Comparison of ENCODE assay signal across 20 cellular contexts in the genomic region with DNA sequence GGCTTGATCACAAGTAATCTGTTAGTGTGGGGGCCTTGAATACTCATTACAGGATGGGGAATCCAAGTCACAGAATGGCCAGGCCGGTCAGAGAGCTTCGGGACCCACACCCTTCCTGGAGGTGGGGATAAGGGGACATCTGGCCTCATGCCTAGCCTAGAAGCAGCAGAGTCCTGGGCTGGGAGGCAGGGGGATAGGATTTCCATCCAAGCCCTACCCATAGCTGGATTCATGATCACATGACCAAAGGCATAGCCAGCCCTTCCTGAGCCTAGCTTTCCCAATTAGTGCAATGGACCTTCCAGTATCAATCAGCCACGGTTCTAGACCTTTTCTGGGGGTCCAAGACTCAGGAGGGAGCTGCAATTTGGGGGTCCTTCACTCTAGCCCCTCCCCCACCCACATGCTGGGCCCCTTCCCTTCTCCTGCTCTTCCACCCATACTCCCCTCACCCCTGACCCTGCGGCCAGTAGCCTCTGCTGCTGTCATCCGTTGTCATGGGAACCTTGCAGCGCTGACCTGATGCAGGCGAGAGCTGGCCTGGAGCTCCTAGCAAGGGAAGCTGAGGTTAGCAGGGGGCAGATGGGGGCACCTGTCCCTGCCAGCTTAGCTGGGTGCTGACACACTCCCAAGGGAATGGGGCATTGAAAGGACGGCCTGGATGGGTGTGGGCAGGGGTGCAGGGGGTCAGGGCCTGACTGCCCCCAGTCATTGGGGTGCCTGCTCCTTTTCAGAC. TPM values are rescaled to one million over a fixed set of nuclear protein-coding genes. Genes with fewer than 3 reads are reported as not detected.
A peak's percentile ranks its signal among the peaks of the same experiment; 100 is the strongest.
DNase-seq lines count a peak whose midpoint lies in the region; ATAC-seq, FAIRE-seq and TF ChIP-seq lines count a peak whose summit lies in the region.
"Had no signal": no experiment of that assay in that cellular context is flagged by ENCODE, and none has a peak within 500 bp of the region (broad histone marks: within the 10 kb centered on the region; RNA-seq: fewer than 3 reads in every experiment).

No MANE protein-coding gene starts in this region.

- no peak overlapping the region for H3K18ac ChIP-seq in mesendoderm (ENCODE audit: low read length)

- H3K23ac ChIP-seq in mesendoderm (ENCODE audit: low read length) = no peak overlapping the region

- TF ChIP-seq RAD21 in GM12878 (IDR thresholded peaks at IDR 0.05; ENCODE audit: insufficient read depth, low read depth, low read length) = no peak

- DNase-seq in left ventricle myocardium inferior (no peak), Right ventricle myocardium superior (no peak), GM12878 (ENCODE audit: low read depth, low spot score) (no peak), mesendoderm (peak; percentile 71), thyroid gland (no peak), left lobe of liver (ENCODE audit: low spot score) (no peak)
- DNase-seq in activated naive CD4-positive, alpha-beta T cell (lab: John Stamatoyannopoulos, UW) = no peak
- DNase-seq: ACHN; activated naive CD8-positive, alpha-beta T cell treated with anti-CD3 and anti-CD28 coated beads, Interleukin-2, amount 10 ng/mL, durations not matched to agents 7 days and 5 days; caudate nucleus; CD4-positive, alpha-beta T cell; DMS79 treated with DMSO at 0.1 percent for 48 hours; effector memory CD4-positive, alpha-beta T cell; head of caudate nucleus; mammary epithelial cell; NCI-H187; NCI-H446 treated with DMSO at 0.1 percent for 48 hours; stimulated activated naive B cell treated with anti-CD40 and anti-IgM and Interleukin-4, amounts not matched to agents 10 μg/mL and 1 μg/mL and 100 μg/mL, for 72 hours; transverse colon had no signal

- no peak overlapping the region for H2BK15ac ChIP-seq in mesendoderm (replicated peaks; ENCODE audit: low read depth)

- ATAC-seq in Right ventricle myocardium superior (ENCODE audit: poor library complexity) (no peak), GM12878 (no peak), HG03469 (IDR thresholded peaks at IDR 0.05; ENCODE audit: unreplicated experiment) (no peak), left lobe of liver (no peak)
- ATAC-seq: stimulated activated naive B cell treated with anti-CD40 and anti-IgM and Interleukin-4, amounts not matched to agents 10 μg/mL and 1 μg/mL and 100 μg/mL, for 72 hours had no signal

- no peak overlapping the region for H3K56ac ChIP-seq in mesendoderm (ENCODE audit: low read length)

- intact Hi-C loops in left ventricle myocardium inferior (cut with micrococcal nuclease) = loop anchor here (5.0 kb wide), 1 partner anchor 60 kb away; no protein-coding TSS in a partner anchor
- intact Hi-C loops in Right ventricle myocardium superior (cut with DNase I) = loop anchor here (5.0 kb wide), 1 partner anchor 55 kb away; no protein-coding TSS in a partner anchor
- intact Hi-C loops in GM12878 (cut with micrococcal nuclease; ENCODE audit: unreplicated experiment) = loop anchor here (5.0 kb wide), 1 partner anchor 40 kb away; no protein-coding TSS in a partner anchor
- intact Hi-C loops in thyroid gland (cut with DNase I) = no loop called here

- WGBS in GM12878 (ENCODE audit: insufficient coverage, insufficient replicate concordance, low lambda C conversion rate, missing lambda C conversion rate) = 76% methylated on average over 8 of the region's 8 CpGs
- whole genome bisulfite sequencing in mesendoderm (ENCODE audit: extremely low coverage, insufficient coverage, low lambda C conversion rate) = no CpG with 5 or more reads among the region's 8 CpGs
- 62 to 63% methylated on average over 8 of the region's 8 CpGs for WGBS in thyroid gland, 2 donors

- FAIRE-seq in GM12878 (lab: Jason Lieb, UNC) = no peak

- in situ Hi-C loops in GM12878 (cut with MboI) = loop anchor here (5.0 kb wide), 1 partner anchor 60 kb away; no protein-coding TSS in a partner anchor

- H3K27me3 ChIP-seq in left ventricle myocardium inferior (ENCODE audit: low read depth) = no peaks in the 10 kb centered on the region
- H3K27me3 ChIP-seq in GM12878 (replicated peaks in 1 of 2; ENCODE audit: control insufficient read depth in 2 of 2, insufficient read depth in 2 of 2, low read length in 1 of 2) = no peaks in the 10 kb centered on the region
- no peaks in the 10 kb centered on the region for H3K27me3 ChIP-seq in mesendoderm (ENCODE audit: insufficient read depth, low read length, poor library complexity)
- H3K27me3 ChIP-seq in thyroid gland = no peaks in the 10 kb centered on the region

- H3K9ac ChIP-seq in GM12878 (ENCODE audit: control insufficient read depth, insufficient read depth, low read length) = no peak overlapping the region
- no peak overlapping the region for H3K9ac ChIP-seq in mesendoderm (ENCODE audit: low read length)

- no peaks in the 10 kb centered on the region for H3K79me2 ChIP-seq in GM12878 (ENCODE audit: control insufficient read depth, insufficient read depth, low read length)
- H3K79me2 ChIP-seq in mesendoderm (ENCODE audit: control insufficient read depth, insufficient read depth, low read length) = no peaks in the 10 kb centered on the region

- H3K4ac ChIP-seq in mesendoderm (ENCODE audit: low read depth, low read length) = no peak overlapping the region

- H3K4me2 ChIP-seq in GM12878 (ENCODE audit: control insufficient read depth, insufficient read depth) = no peak overlapping the region
- no peak overlapping the region for H3K4me2 ChIP-seq in mesendoderm (ENCODE audit: low read length)

- TF ChIP-seq POLR2A in GM12878 (IDR thresholded peaks at IDR 0.05; ENCODE audit: low read depth, low read length) = no peak
- TF ChIP-seq POLR2A in thyroid gland (IDR thresholded peaks at IDR 0.05) = no peak

- CTCF ChIA-PET in GM12878 (lab: Yijun Ruan, JAX) = interaction anchor here (0.5 to 10.5 kb wide), 7 partner anchors 7 to 270 kb away, joined by 3 to 335 read pairs (median 39); no protein-coding TSS in a partner anchor

- RAD21 ChIA-PET in GM12878 (lab: Charles Lee; ENCODE audit: unreplicated experiment) = interaction anchor here (0.7 to 9.2 kb wide), 8 partner anchors 8 to 270 kb away, joined by 3 to 241 read pairs (median 14); partner anchors contain the start of gene CXXC5

- no peak overlapping the region for H2BK5ac ChIP-seq in mesendoderm (ENCODE audit: low read length)

- H2BK120ac ChIP-seq in mesendoderm (ENCODE audit: low read depth, low read length) = no peak overlapping the region

- no peaks in the 10 kb centered on the region for H4K20me1 ChIP-seq in GM12878 (ENCODE audit: control insufficient read depth, insufficient read depth)

- H3K36me3 ChIP-seq in left ventricle myocardium inferior (no peaks in the 10 kb centered on the region), GM12878 (ENCODE audit: control insufficient read depth in 2 of 2, insufficient read depth in 2 of 2, low read length in 1 of 2) (no peaks in the 10 kb centered on the region), mesendoderm (ENCODE audit: control insufficient read depth, insufficient read depth, low read length) (no peaks in the 10 kb centered on the region), thyroid gland (no peaks in the 10 kb centered on the region)
- H3K36me3 ChIP-seq: transverse colon had no signal

- no peak overlapping the region for H4K8ac ChIP-seq in mesendoderm (ENCODE audit: low read depth, low read length)

- SMC1A ChIA-PET in GM12878 (lab: Charles Lee; ENCODE audit: uncharacterized antibody, unreplicated experiment) = interaction anchor here (0.7 to 7.7 kb wide), 9 partner anchors 15 to 81 kb away, joined by 3 to 212 read pairs (median 3); partner anchors contain the start of gene CXXC5

- H3K4me3 ChIP-seq in left ventricle myocardium inferior = no peak overlapping the region
- H3K4me3 ChIP-seq in GM12878 = no peak overlapping the region
- H3K4me3 ChIP-seq in mesendoderm (ENCODE audit: low read length) = no peak overlapping the region
- no peak overlapping the region for H3K4me3 ChIP-seq in thyroid gland (replicated peaks in 1 of 3)
- H3K4me3 ChIP-seq: transverse colon had no signal

- H3K27ac ChIP-seq in left ventricle myocardium inferior (replicated peaks) (peak overlapping the region; percentile 33), GM12878 (ENCODE audit: control insufficient read depth, insufficient read depth) (no peak overlapping the region), mesendoderm (ENCODE audit: low read depth, low read length) (no peak overlapping the region), thyroid gland (peak overlapping the region; percentile 20 to 74 (median 65))
- H3K27ac ChIP-seq: transverse colon had no signal

- H3K9me3 ChIP-seq in left ventricle myocardium inferior (replicated peaks) = no peaks in the 10 kb centered on the region
- H3K9me3 ChIP-seq in GM12878 (replicated peaks; ENCODE audit: control insufficient read depth, insufficient read depth, low read length) = no peaks in the 10 kb centered on the region
- no peaks in the 10 kb centered on the region for H3K9me3 ChIP-seq in thyroid gland
- H3K9me3 ChIP-seq: transverse colon had no signal

- H2AFZ ChIP-seq in GM12878 (ENCODE audit: control insufficient read depth, low read depth, low read length) = no peak overlapping the region

- H3K4me1 ChIP-seq in left ventricle myocardium inferior (peaks cover 65% of the 10 kb centered on the region), GM12878 (ENCODE audit: control insufficient read depth, insufficient read depth, low read length) (peaks cover 12% of the 10 kb centered on the region), mesendoderm (ENCODE audit: control insufficient read depth, low read depth, low read length) (peaks cover 23% of the 10 kb centered on the region), thyroid gland (peaks cover 44 to 60% of the 10 kb centered on the region in 2 donors)

- no peak overlapping the region for H2AK5ac ChIP-seq in mesendoderm (ENCODE audit: low read length)

- TF ChIP-seq CTCF in left ventricle myocardium inferior (IDR thresholded peaks at IDR 0.05; ENCODE audit: borderline replicate concordance) = no peak
- TF ChIP-seq CTCF in GM12878 (IDR thresholded peaks at IDR 0.05 in 2 of 3, conservative IDR thresholded peaks at IDR 0.05 in 1 of 3; ENCODE audit: control insufficient read depth in 2 of 3, extremely low read depth in 1 of 3, insufficient read depth in 1 of 3, low read depth in 3 of 3, low read length in 3 of 3) = no peak
- no peak for TF ChIP-seq CTCF in thyroid gland (IDR thresholded peaks at IDR 0.05)

- POLR2A ChIA-PET in GM12878 (lab: Charles Lee) = interaction anchor here (0.6 to 1.4 kb wide), 4 partner anchors 39 to 115 kb away, joined by 3 to 6 read pairs (median 4); partner anchors contain the start of gene CXXC5

- no peaks in the 10 kb centered on the region for H3K79me1 ChIP-seq in mesendoderm (ENCODE audit: low read length)

- TF ChIP-seq EP300 in GM12878 (IDR thresholded peaks at IDR 0.05; ENCODE audit: borderline replicate concordance in 1 of 2, control insufficient read depth in 1 of 2, low read depth in 2 of 2, low read length in 2 of 2) = no peak

- BruUV-seq in GM12878 (replicated peaks; lab: Mats Ljungman, UMichigan) = no TSS peak

- no peak overlapping the region for H4K5ac ChIP-seq in mesendoderm (ENCODE audit: low read length)

RNA-seq across cellular contexts. Expression of gene CXXC5, which starts 44.6 kb away (rescaled TPM):
- total RNA-seq in left ventricle myocardium inferior (56.9 TPM), Right ventricle myocardium superior (67.3 TPM), GM12878 (2014; rRNA removed) (71.4 and 90.8 TPM in 2 replicates), GM12878 (2014; rRNA removed; fragmentation: Illumina TruSeq; extraction: Trizol) (24.9 and 26.8 TPM in 2 replicates), GM12878 (2021) (64.2 and 64.4 TPM in 2 replicates), thyroid gland (10 to 100 TPM; 52.3 to 81.8 (median 62.6) TPM), left lobe of liver (64.0 TPM)
- 37.6 and 40.4 TPM in 2 replicates for total RNA-seq in GM12878 (2013; cell fraction: nucleolus; rRNA removed)
- polyA plus RNA-seq in GM12878 (2011; ENCODE audit: low read depth) = 17.9 TPM
- polyA plus RNA-seq in GM12878 (2011; rRNA removed) (55.4 and 57.5 TPM in 2 replicates), GM12878 (2014; fragmentation: Illumina TruSeq; extraction: Trizol) (25.6 and 36.0 TPM in 2 replicates), GM12878 (2014; fragmentation: Nextera tagmentation; extraction: Ambion mirVana) (1 to 10 TPM; 1.8 to 6.0 TPM), GM12878 (2014; rRNA removed) (59.1 and 68.6 TPM in 2 replicates), GM12878 (2016; fragmentation: Nextera tagmentation; extraction: Ambion mirVana) (10 to 100 TPM; 33.8 to 45.4 TPM)
- polyA plus RNA-seq in GM12878 (2011; cell fraction: cytosol; rRNA removed) = 54.8 and 79.5 TPM in 2 replicates
- polyA plus RNA-seq in GM12878 (2011; cell fraction: nucleus; rRNA removed) = 43.4 and 55.0 TPM in 2 replicates
- 31.3 and 43.2 TPM in 2 replicates for polyA plus RNA-seq in GM12878 (2012)
- polyA minus RNA-seq in GM12878 (2011; rRNA and poly(A)+ RNA removed) = 32.3 and 76.6 TPM in 2 replicates
- polyA minus RNA-seq in GM12878 (2011; cell fraction: cytosol; rRNA and poly(A)+ RNA removed) = 19.3 and 41.6 TPM in 2 replicates
- 25.8 and 43.7 TPM in 2 replicates for polyA minus RNA-seq in GM12878 (2011; cell fraction: nucleus; rRNA and poly(A)+ RNA removed)
- 90.1 TPM for polyA plus RNA-seq in mesendoderm (2013, experiment 1 of 2)
- polyA plus RNA-seq in mesendoderm (2013, experiment 2 of 2) = 88.3 TPM

Comparison
In these comparisons a context has a peak if more than half of its experiments do, and no peak if none do; other contexts are left out.
1. H3K27ac ChIP-seq: peak in left ventricle myocardium inferior (single experiment) and thyroid gland (3 of 3); none in GM12878 (single experiment) and mesendoderm (single experiment).